8 cellular contexts compared by ENCODE assay signal in genomic region chr1:36300526-36300925, GRCh38. TPM values are rescaled to one million over a fixed set of nuclear protein-coding genes. Genes with fewer than 3 reads are reported as not detected.
DNase-seq lines count a peak whose midpoint lies in the region; ATAC-seq and TF ChIP-seq lines count a peak whose summit lies in the region.

No MANE protein-coding gene starts in this region.

- no peak for TF ChIP-seq CTCF in activated CD8-positive, alpha-beta T cell treated with anti-CD3 and anti-CD28 coated beads for 36 hours (IDR thresholded peaks at IDR 0.05)
- TF ChIP-seq CTCF in glutamatergic neuron (IDR thresholded peaks at IDR 0.05; ENCODE audit: partially characterized antibody, unreplicated experiment): no peak

- DNase-seq in activated CD4-positive, CD25-positive, alpha-beta regulatory T cell (lab: John Stamatoyannopoulos, UW): no peak
- DNase-seq in activated CD8-positive, alpha-beta T cell treated with anti-CD3 and anti-CD28 coated beads for 36 hours: peak; percentile 40
- no peak for DNase-seq in glutamatergic neuron
- no peak for DNase-seq in LoVo (ENCODE audit: low spot score)
- DNase-seq in mesenteric fat pad (ENCODE audit: low spot score): no peak
- no peak for DNase-seq in NCI-H1417 treated with DMSO at 0.1 percent for 48 hours (lab: John Stamatoyannopoulos, UW)

- CTCF ChIA-PET in activated CD8-positive, alpha-beta T cell treated with anti-CD3 and anti-CD28 coated beads for 36 hours (lab: Charles Lee): interaction anchor here (0.6 to 3.3 kb wide), 21 partner anchors 11 to 208 kb away, joined by 3 to 26 read pairs (median 4); partner anchors contain the start of genes EVA1B and TRAPPC3

- ATAC-seq in activated CD4-positive, CD25-positive, alpha-beta regulatory T cell treated with anti-CD3 and anti-CD28 coated beads, Interleukin-2, amount 50 U/mL, for 24 hours: peak; percentile 88 to 89
- ATAC-seq in activated CD8-positive, alpha-beta T cell treated with anti-CD3 and anti-CD28 coated beads for 36 hours: peak; percentile 63

- peak overlapping the region; percentile 89 for H3K27ac Mint-ChIP-seq in activated CD8-positive, alpha-beta T cell treated with anti-CD3 and anti-CD28 coated beads for 36 hours
- peak overlapping the region; percentile 19 for H3K27ac Mint-ChIP-seq in glutamatergic neuron (ENCODE audit: unreplicated experiment)
- H3K27ac Mint-ChIP-seq in stimulated activated naive CD8-positive, alpha-beta T cell treated with anti-CD3 and anti-CD28 coated beads, Interleukin-15, Interleukin-2, amounts not matched to agents 100 ng/mL and 50 ng/mL, for 24 hours: peak overlapping the region; percentile 81

- POLR2A ChIA-PET in activated CD8-positive, alpha-beta T cell treated with anti-CD3 and anti-CD28 coated beads for 36 hours (lab: Charles Lee): interaction anchor here (0.6 to 2.0 kb wide), 5 partner anchors 14 to 151 kb away, joined by 3 to 7 read pairs (median 3); partner anchors contain the start of gene TRAPPC3

- intact Hi-C loops in activated CD8-positive, alpha-beta T cell treated with anti-CD3 and anti-CD28 coated beads for 36 hours (cut with micrococcal nuclease): no loop called here

- H3K9me3 Mint-ChIP-seq in activated CD8-positive, alpha-beta T cell treated with anti-CD3 and anti-CD28 coated beads for 36 hours: no peaks in the 10 kb centered on the region
- peaks cover 5% of the 10 kb centered on the region for H3K9me3 Mint-ChIP-seq in glutamatergic neuron (ENCODE audit: unreplicated experiment)
- H3K9me3 Mint-ChIP-seq in stimulated activated naive CD8-positive, alpha-beta T cell treated with anti-CD3 and anti-CD28 coated beads, Interleukin-15, Interleukin-2, amounts not matched to agents 100 ng/mL and 50 ng/mL, for 24 hours: no peaks in the 10 kb centered on the region

- peaks cover 53% of the 10 kb centered on the region for H3K36me3 Mint-ChIP-seq in activated CD8-positive, alpha-beta T cell treated with anti-CD3 and anti-CD28 coated beads for 36 hours (ENCODE audit: low read depth)
- peaks cover 3% of the 10 kb centered on the region for H3K36me3 Mint-ChIP-seq in glutamatergic neuron (ENCODE audit: unreplicated experiment)
- peaks cover 85% of the 10 kb centered on the region for H3K36me3 Mint-ChIP-seq in stimulated activated naive CD8-positive, alpha-beta T cell treated with anti-CD3 and anti-CD28 coated beads, Interleukin-15, Interleukin-2, amounts not matched to agents 100 ng/mL and 50 ng/mL, for 24 hours (ENCODE audit: low read depth)

- H3K4me3 Mint-ChIP-seq in activated CD8-positive, alpha-beta T cell treated with anti-CD3 and anti-CD28 coated beads for 36 hours: no peak overlapping the region
- no peak overlapping the region for H3K4me3 Mint-ChIP-seq in glutamatergic neuron (ENCODE audit: unreplicated experiment)
- peak overlapping the region; percentile 24 for H3K4me3 Mint-ChIP-seq in stimulated activated naive CD8-positive, alpha-beta T cell treated with anti-CD3 and anti-CD28 coated beads, Interleukin-15, Interleukin-2, amounts not matched to agents 100 ng/mL and 50 ng/mL, for 24 hours

- H3K4me1 Mint-ChIP-seq in activated CD8-positive, alpha-beta T cell treated with anti-CD3 and anti-CD28 coated beads for 36 hours (ENCODE audit: low read depth): peaks cover 46% of the 10 kb centered on the region
- H3K4me1 Mint-ChIP-seq in glutamatergic neuron (ENCODE audit: low read depth, unreplicated experiment): peaks cover 10% of the 10 kb centered on the region
- H3K4me1 Mint-ChIP-seq in stimulated activated naive CD8-positive, alpha-beta T cell treated with anti-CD3 and anti-CD28 coated beads, Interleukin-15, Interleukin-2, amounts not matched to agents 100 ng/mL and 50 ng/mL, for 24 hours (ENCODE audit: low read depth): peaks cover 63% of the 10 kb centered on the region

- H3K27me3 Mint-ChIP-seq in activated CD8-positive, alpha-beta T cell treated with anti-CD3 and anti-CD28 coated beads for 36 hours: no peaks in the 10 kb centered on the region
- peaks cover 2% of the 10 kb centered on the region for H3K27me3 Mint-ChIP-seq in glutamatergic neuron (ENCODE audit: unreplicated experiment)
- H3K27me3 Mint-ChIP-seq in stimulated activated naive CD8-positive, alpha-beta T cell treated with anti-CD3 and anti-CD28 coated beads, Interleukin-15, Interleukin-2, amounts not matched to agents 100 ng/mL and 50 ng/mL, for 24 hours: no peaks in the 10 kb centered on the region

RNA-seq across cellular contexts. Expression of gene SH3D21, which starts 5.6 kb away (rescaled TPM):
- 10 to 100 TPM; 17.8 to 21.0 TPM for total RNA-seq in activated CD8-positive, alpha-beta T cell treated with anti-CD3 and anti-CD28 coated beads for 36 hours
- total RNA-seq in glutamatergic neuron (ENCODE audit: unreplicated experiment) (11.8 TPM), mesenteric fat pad (2.6 TPM)

RNA-seq across cellular contexts. Expression of gene EVA1B, which starts 22.9 kb away (rescaled TPM):
- total RNA-seq in activated CD8-positive, alpha-beta T cell treated with anti-CD3 and anti-CD28 coated beads for 36 hours: 1 to 10 TPM; 5.8 to 6.5 TPM
- total RNA-seq in glutamatergic neuron (ENCODE audit: unreplicated experiment): 1.5 TPM
- total RNA-seq in mesenteric fat pad: 34.5 TPM

Comparison
In these comparisons a context has a peak if more than half of its experiments do, and no peak if none do; other contexts are left out.
1. H3K27ac Mint-ChIP-seq: peak in every context shown above with its lines; median percentile 89 in activated CD8-positive, alpha-beta T cell treated with anti-CD3 and anti-CD28 coated beads for 36 hours; 81 in stimulated activated naive CD8-positive, alpha-beta T cell treated with anti-CD3 and anti-CD28 coated beads, Interleukin-15, Interleukin-2, amounts not matched to agents 100 ng/mL and 50 ng/mL, for 24 hours; 19 in glutamatergic neuron.